15 cellular contexts compared by ENCODE assay signal in genomic region chr22:31241936-31242335, GRCh38. TPM values are rescaled to one million over a fixed set of nuclear protein-coding genes. Genes with fewer than 3 reads are reported as not detected.
DNase-seq lines count a peak whose midpoint lies in the region; ATAC-seq, FAIRE-seq and TF ChIP-seq lines count a peak whose summit lies in the region.
"Had no signal": no experiment of that assay in that cellular context is flagged by ENCODE, and none has a peak within 500 bp of the region (broad histone marks: within the 10 kb centered on the region; RNA-seq: fewer than 3 reads in every experiment).

No MANE protein-coding gene starts in this region.

- intact Hi-C loops in prostate gland (cut with DNase I), result no loop called here

- H3K27me3 ChIP-seq in astrocyte (ENCODE audit: insufficient read depth, low read length), result no peaks in the 10 kb centered on the region
- no peaks in the 10 kb centered on the region for H3K27me3 ChIP-seq in prostate gland (replicated peaks; ENCODE audit: insufficient read depth)
- H3K27me3 ChIP-seq: tibial artery had no signal

- H3K4me1 Mint-ChIP-seq in activated T-cell treated with anti-CD3 and anti-CD28 coated beads, Interleukin-2, amount 50 U/mL, for 72 hours (ENCODE audit: low read depth), result peaks cover 6% of the 10 kb centered on the region
- peaks cover 20% of the 10 kb centered on the region for H3K4me1 Mint-ChIP-seq in activated T-cell treated with anti-CD3 and anti-CD28 coated beads, Interleukin-2, amount 50 U/mL, for 24 hours (ENCODE audit: low read depth)
- H3K4me1 Mint-ChIP-seq in astrocyte (ENCODE audit: low read depth, unreplicated experiment), result peaks cover 55% of the 10 kb centered on the region

- no peak overlapping the region for H2AFZ ChIP-seq in astrocyte (ENCODE audit: low read depth, low read length)

- FAIRE-seq in astrocyte (lab: Jason Lieb, UNC), result peak; percentile 97
- FAIRE-seq: A204.1, endometrium had no signal

- no peak for TF ChIP-seq POLR2A in prostate gland (IDR thresholded peaks at IDR 0.05)

- H3K4me3 ChIP-seq in astrocyte (ENCODE audit: insufficient read depth, low read depth, low read length), result no peak overlapping the region
- no peak overlapping the region for H3K4me3 ChIP-seq in prostate gland
- H3K4me3 ChIP-seq: tibial artery had no signal

- no peaks in the 10 kb centered on the region for H4K20me1 ChIP-seq in astrocyte (ENCODE audit: insufficient read depth, low read length)

- DNase-seq in activated T-cell treated with anti-CD3 and anti-CD28 coated beads, Interleukin-2, amount 50 U/mL, for 72 hours, result no peak
- no peak for DNase-seq in activated T-cell treated with anti-CD3 and anti-CD28 coated beads, Interleukin-2, amount 50 U/mL, for 24 hours
- peak; percentile 91 for DNase-seq in astrocyte (ENCODE audit: low read depth)
- DNase-seq in hepatic stellate cell (ENCODE audit: low spot score), result peak; percentile 79
- DNase-seq in T-helper 2 cell, result no peak
- no peak for DNase-seq in prostate gland (ENCODE audit: low spot score)
- DNase-seq in OCI-M1 (lab: John Stamatoyannopoulos, UW), result no peak
- DNase-seq: NCI-H1417, NCI-H748 treated with DMSO at 0.1 percent for 48 hours, SIG-M5, tibial artery, WERI-Rb-1 had no signal

- H3K79me2 ChIP-seq in astrocyte (ENCODE audit: insufficient read depth, low read length), result no peaks in the 10 kb centered on the region

- no peaks in the 10 kb centered on the region for H3K9me3 ChIP-seq in astrocyte (ENCODE audit: insufficient read depth, low read depth, low read length)
- H3K9me3 ChIP-seq in prostate gland, result no peaks in the 10 kb centered on the region
- H3K9me3 ChIP-seq: tibial artery had no signal

- H3K9ac ChIP-seq in astrocyte (ENCODE audit: low read length), result peak overlapping the region; percentile 9

- ATAC-seq in activated T-cell treated with anti-CD3 and anti-CD28 coated beads, Interleukin-2, amount 50 U/mL, for 72 hours (replicated peaks in 1 of 2), result no peak
- ATAC-seq in HG02973 (IDR thresholded peaks at IDR 0.05; ENCODE audit: unreplicated experiment), result no peak

- no peak overlapping the region for H3K4me3 Mint-ChIP-seq in activated T-cell treated with anti-CD3 and anti-CD28 coated beads, Interleukin-2, amount 50 U/mL, for 72 hours
- H3K4me3 Mint-ChIP-seq in activated T-cell treated with anti-CD3 and anti-CD28 coated beads, Interleukin-2, amount 50 U/mL, for 24 hours, result no peak overlapping the region
- H3K4me3 Mint-ChIP-seq in astrocyte (ENCODE audit: unreplicated experiment), result peak overlapping the region; percentile 81

- H3K27me3 Mint-ChIP-seq in activated T-cell treated with anti-CD3 and anti-CD28 coated beads, Interleukin-2, amount 50 U/mL, for 72 hours (ENCODE audit: low read depth), result no peaks in the 10 kb centered on the region
- no peaks in the 10 kb centered on the region for H3K27me3 Mint-ChIP-seq in activated T-cell treated with anti-CD3 and anti-CD28 coated beads, Interleukin-2, amount 50 U/mL, for 24 hours
- no peaks in the 10 kb centered on the region for H3K27me3 Mint-ChIP-seq in astrocyte (ENCODE audit: low read depth, unreplicated experiment)

- peaks cover 54% of the 10 kb centered on the region for H3K4me1 ChIP-seq in astrocyte (ENCODE audit: insufficient read depth, low read length)
- no peaks in the 10 kb centered on the region for H3K4me1 ChIP-seq in prostate gland (replicated peaks)

- no peaks in the 10 kb centered on the region for H3K9me3 Mint-ChIP-seq in activated T-cell treated with anti-CD3 and anti-CD28 coated beads, Interleukin-2, amount 50 U/mL, for 72 hours
- no peaks in the 10 kb centered on the region for H3K9me3 Mint-ChIP-seq in activated T-cell treated with anti-CD3 and anti-CD28 coated beads, Interleukin-2, amount 50 U/mL, for 24 hours
- H3K9me3 Mint-ChIP-seq in astrocyte (ENCODE audit: unreplicated experiment), result no peaks in the 10 kb centered on the region

- H3K27ac ChIP-seq in astrocyte (ENCODE audit: low read depth, low read length) (peak overlapping the region; percentile 99), prostate gland (no peak overlapping the region)
- H3K27ac ChIP-seq: tibial artery, WERI-Rb-1 had no signal

- TF ChIP-seq CTCF in astrocyte (IDR thresholded peaks at IDR 0.05; ENCODE audit: insufficient read depth, low read depth, low read length) (peak; percentile 46), prostate gland (IDR thresholded peaks at IDR 0.05) (no peak)

- H3K36me3 ChIP-seq in astrocyte (ENCODE audit: insufficient read depth, low read length) (no peaks in the 10 kb centered on the region), prostate gland (no peaks in the 10 kb centered on the region)

- H3K4me2 ChIP-seq in astrocyte (ENCODE audit: low read length), result peak overlapping the region; percentile 72

- H3K36me3 Mint-ChIP-seq in activated T-cell treated with anti-CD3 and anti-CD28 coated beads, Interleukin-2, amount 50 U/mL, for 72 hours (ENCODE audit: insufficient read depth in 2 of 2), result peaks cover 0 to 5% of the 10 kb centered on the region in 2 donors
- H3K36me3 Mint-ChIP-seq in activated T-cell treated with anti-CD3 and anti-CD28 coated beads, Interleukin-2, amount 50 U/mL, for 24 hours (ENCODE audit: low read depth), result peaks cover 20% of the 10 kb centered on the region
- H3K36me3 Mint-ChIP-seq in astrocyte (ENCODE audit: low read depth, unreplicated experiment), result peaks cover 4% of the 10 kb centered on the region

- H3K27ac Mint-ChIP-seq in activated T-cell treated with anti-CD3 and anti-CD28 coated beads, Interleukin-2, amount 50 U/mL, for 72 hours, result peak overlapping the region; percentile 72
- no peak overlapping the region for H3K27ac Mint-ChIP-seq in activated T-cell treated with anti-CD3 and anti-CD28 coated beads, Interleukin-2, amount 50 U/mL, for 24 hours
- peak overlapping the region; percentile 100 for H3K27ac Mint-ChIP-seq in astrocyte (ENCODE audit: unreplicated experiment)

RNA-seq across cellular contexts. Expression of gene LIMK2, which starts 29.8 kb away (rescaled TPM):
- total RNA-seq in activated T-cell treated with anti-CD3 and anti-CD28 coated beads, Interleukin-2, amount 50 U/mL, for 72 hours, result 10 to 100 TPM; 36.2 to 37.0 TPM
- total RNA-seq in astrocyte (128 and 136 TPM in 2 replicates), prostate gland (100 to 1,000 TPM in 1 of 2 donors, 10 to 100 TPM in 1; 92.1 to 128 TPM)

RNA-seq across cellular contexts. Expression of gene PIK3IP1, which starts 50.4 kb away (rescaled TPM):
- total RNA-seq in activated T-cell treated with anti-CD3 and anti-CD28 coated beads, Interleukin-2, amount 50 U/mL, for 72 hours, result 10 to 100 TPM; 34.1 to 39.5 TPM
- total RNA-seq in astrocyte (21.4 and 22.3 TPM in 2 replicates), prostate gland (100 to 1,000 TPM in 1 of 2 donors, 10 to 100 TPM in 1; 25.6 to 124 TPM)

Comparison
In these comparisons a context has a peak if more than half of its experiments do, and no peak if none do; other contexts are left out.
1. DNase-seq: peak in astrocyte (single experiment) and hepatic stellate cell (single experiment); none in activated T-cell treated with anti-CD3 and anti-CD28 coated beads, Interleukin-2, amount 50 U/mL, for 72 hours (0 of 2), activated T-cell treated with anti-CD3 and anti-CD28 coated beads, Interleukin-2, amount 50 U/mL, for 24 hours (single experiment), T-helper 2 cell (0 of 5), prostate gland (single experiment) and OCI-M1 (single experiment).